14 cellular contexts compared by ENCODE assay signal in the genomic region with DNA sequence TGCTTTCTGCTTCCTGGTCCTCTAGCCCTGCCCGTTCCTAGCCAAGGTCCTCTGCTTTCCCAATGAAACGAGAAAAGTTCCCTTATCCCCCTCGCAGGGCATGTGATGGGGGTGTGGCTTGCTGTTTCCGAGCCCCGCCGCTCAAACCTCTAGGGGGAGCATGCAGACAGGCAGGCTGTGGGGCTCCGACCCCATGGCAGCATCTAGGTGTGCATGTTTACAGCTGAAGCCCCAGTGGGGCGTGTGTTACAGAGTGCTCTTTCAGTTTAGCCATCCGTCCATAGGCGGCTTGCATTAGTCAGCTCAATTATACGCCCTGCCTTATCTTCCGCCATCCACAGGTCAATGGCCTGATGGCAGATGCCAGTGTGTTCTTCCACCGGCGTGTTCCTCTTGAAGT. TPM values are rescaled to one million over a fixed set of nuclear protein-coding genes. Genes with fewer than 3 reads are reported as not detected.
DNase-seq lines count a peak whose midpoint lies in the region; ATAC-seq and TF ChIP-seq lines count a peak whose summit lies in the region.
"Had no signal": no experiment of that assay in that cellular context is flagged by ENCODE, and none has a peak within 500 bp of the region (broad histone marks: within the 10 kb centered on the region; RNA-seq: fewer than 3 reads in every experiment).

No MANE protein-coding gene starts in this region.

- no peaks in the 10 kb centered on the region for H3K9me3 Mint-ChIP-seq in WTC11
- no peaks in the 10 kb centered on the region for H3K9me3 Mint-ChIP-seq in activated T-helper 1 cell treated with anti-CD3 and anti-CD28 coated beads, Interleukin-12 subunit alpha, Interleukin-12 subunit beta, Interleukin-2, Interleukin-4 antibody, amounts not matched to agents 30 ng/mL and 10 ng/mL and 1 ng/mL, durations not matched to agents 14 hours and 24 hours and 36 hours

- intact Hi-C loops in activated T-helper 1 cell treated with anti-CD3 and anti-CD28 coated beads, Interleukin-12 subunit alpha, Interleukin-12 subunit beta, Interleukin-2, Interleukin-4 antibody, amounts not matched to agents 30 ng/mL and 10 ng/mL and 1 ng/mL, durations not matched to agents 14 hours and 24 hours and 36 hours (cut with micrococcal nuclease) = no loop called here

- peaks cover 7% of the 10 kb centered on the region for H3K27me3 Mint-ChIP-seq in WTC11 (ENCODE audit: low read depth)
- no peaks in the 10 kb centered on the region for H3K27me3 Mint-ChIP-seq in activated T-helper 1 cell treated with anti-CD3 and anti-CD28 coated beads, Interleukin-12 subunit alpha, Interleukin-12 subunit beta, Interleukin-2, Interleukin-4 antibody, amounts not matched to agents 30 ng/mL and 10 ng/mL and 1 ng/mL, durations not matched to agents 14 hours and 24 hours and 36 hours (ENCODE audit: insufficient read depth)

- H3K4me1 Mint-ChIP-seq in WTC11 = peaks cover 16% of the 10 kb centered on the region
- H3K4me1 Mint-ChIP-seq in activated T-helper 1 cell treated with anti-CD3 and anti-CD28 coated beads, Interleukin-12 subunit alpha, Interleukin-12 subunit beta, Interleukin-2, Interleukin-4 antibody, amounts not matched to agents 30 ng/mL and 10 ng/mL and 1 ng/mL, durations not matched to agents 14 hours and 24 hours and 36 hours (ENCODE audit: low read depth) = peaks cover 8% of the 10 kb centered on the region

- TF ChIP-seq CTCF in GM12873 (IDR thresholded peaks at IDR 0.05; ENCODE audit: insufficient read depth, low read depth, low read length, missing control alignments) = peak; percentile 6
- no peak; the same call in 1 of the 2 replicates for TF ChIP-seq CTCF in WTC11 (IDR thresholded peaks at IDR 0.05)

- no peak overlapping the region for H3K27ac Mint-ChIP-seq in WTC11
- no peak overlapping the region for H3K27ac Mint-ChIP-seq in activated T-helper 1 cell treated with anti-CD3 and anti-CD28 coated beads, Interleukin-12 subunit alpha, Interleukin-12 subunit beta, Interleukin-2, Interleukin-4 antibody, amounts not matched to agents 30 ng/mL and 10 ng/mL and 1 ng/mL, durations not matched to agents 14 hours and 24 hours and 36 hours

- H3K4me3 Mint-ChIP-seq in WTC11 = no peak overlapping the region
- H3K4me3 Mint-ChIP-seq in activated T-helper 1 cell treated with anti-CD3 and anti-CD28 coated beads, Interleukin-12 subunit alpha, Interleukin-12 subunit beta, Interleukin-2, Interleukin-4 antibody, amounts not matched to agents 30 ng/mL and 10 ng/mL and 1 ng/mL, durations not matched to agents 14 hours and 24 hours and 36 hours = no peak overlapping the region

- ATAC-seq in WTC11 (peak; percentile 96), left lobe of liver (peak; percentile 39), HG02642 (IDR thresholded peaks at IDR 0.05; ENCODE audit: poor library complexity, unreplicated experiment) (no peak), esophagus mucosa (no peak)

- CTCF ChIA-PET in WTC11 (lab: Charles Lee) = interaction anchor here (0.8 to 2.4 kb wide), 16 partner anchors 9 to 207 kb away, joined by 3 to 24 read pairs (median 4); partner anchors contain the start of genes CDK20, CTSL and SPATA31E1

- POLR2A ChIA-PET in WTC11 (lab: Charles Lee) = no interaction called here

- no peaks in the 10 kb centered on the region for H3K36me3 Mint-ChIP-seq in WTC11
- H3K36me3 Mint-ChIP-seq in activated T-helper 1 cell treated with anti-CD3 and anti-CD28 coated beads, Interleukin-12 subunit alpha, Interleukin-12 subunit beta, Interleukin-2, Interleukin-4 antibody, amounts not matched to agents 30 ng/mL and 10 ng/mL and 1 ng/mL, durations not matched to agents 14 hours and 24 hours and 36 hours (ENCODE audit: low read depth) = no peaks in the 10 kb centered on the region

- peak; percentile 9 for DNase-seq in NAMALWA (ENCODE audit: low spot score)
- DNase-seq in WTC11 (ENCODE audit: low spot score) = peak; percentile 86
- no peak for DNase-seq in left lobe of liver (ENCODE audit: low spot score)
- no peak for DNase-seq in anterior cingulate cortex (lab: John Stamatoyannopoulos, UW)
- no peak for DNase-seq in activated T-helper 1 cell treated with anti-CD3 and anti-CD28 coated beads, Interleukin-12 subunit alpha, Interleukin-12 subunit beta, Interleukin-2, Interleukin-4 antibody, amounts not matched to agents 30 ng/mL and 10 ng/mL and 1 ng/mL, durations not matched to agents 14 hours and 24 hours and 36 hours (ENCODE audit: low spot score)
- DNase-seq: activated CD4-positive, CD25-positive, alpha-beta regulatory T cell treated with anti-CD3 and anti-CD28 coated beads, Interleukin-2, amount 50 U/mL, for 72 hours; mammary epithelial cell; NCI-H345; nucleus accumbens; SIG-M5 had no signal

TF ChIP-seq in WTC11, 78 proteins besides CTCF, POLR2A, EP300 and RAD21 (continues in another document):
- TF ChIP-seq NFYB (CRISPR knock-in tag; conservative IDR thresholded peaks at IDR 0.05; ENCODE audit: low read depth) (no peak), TEAD1 (CRISPR knock-in tag; IDR thresholded peaks at IDR 0.05) (no peak), ZNF317 (CRISPR knock-in tag; IDR thresholded peaks at IDR 0.05; ENCODE audit: borderline replicate concordance, low read depth) (no peak), FOXJ3 (CRISPR knock-in tag; IDR thresholded peaks at IDR 0.05; ENCODE audit: borderline replicate concordance) (no peak), NFE2L1 (CRISPR knock-in tag; IDR thresholded peaks at IDR 0.05) (no peak), TCF7 (CRISPR knock-in tag; IDR thresholded peaks at IDR 0.05; ENCODE audit: low read depth) (no peak), ZNF416 (CRISPR knock-in tag; IDR thresholded peaks at IDR 0.05) (no peak), USF1 (CRISPR knock-in tag; IDR thresholded peaks at IDR 0.05) (peak; percentile 60; the same call in 1 of the 2 replicates), ATF1 (CRISPR knock-in tag; IDR thresholded peaks at IDR 0.05) (no peak), FOXP1 (CRISPR knock-in tag; IDR thresholded peaks at IDR 0.05; ENCODE audit: borderline replicate concordance) (no peak), ZNF121 (CRISPR knock-in tag; IDR thresholded peaks at IDR 0.05) (no peak), ZSCAN18 (CRISPR knock-in tag; IDR thresholded peaks at IDR 0.05) (no peak), SMAD4 (CRISPR knock-in tag; IDR thresholded peaks at IDR 0.05) (no peak), ZBTB21 (CRISPR knock-in tag; IDR thresholded peaks at IDR 0.05; ENCODE audit: borderline replicate concordance) (no peak), ZNF219 (CRISPR knock-in tag; IDR thresholded peaks at IDR 0.05; ENCODE audit: borderline replicate concordance) (no peak), NFATC4 (CRISPR knock-in tag; IDR thresholded peaks at IDR 0.05) (no peak), USF2 (CRISPR knock-in tag; IDR thresholded peaks at IDR 0.05) (peak; percentile 67), FOXK1 (CRISPR knock-in tag; IDR thresholded peaks at IDR 0.05) (peak; percentile 66; the same call in 1 of the 2 replicates)
- TF ChIP-seq, protein P1, sequence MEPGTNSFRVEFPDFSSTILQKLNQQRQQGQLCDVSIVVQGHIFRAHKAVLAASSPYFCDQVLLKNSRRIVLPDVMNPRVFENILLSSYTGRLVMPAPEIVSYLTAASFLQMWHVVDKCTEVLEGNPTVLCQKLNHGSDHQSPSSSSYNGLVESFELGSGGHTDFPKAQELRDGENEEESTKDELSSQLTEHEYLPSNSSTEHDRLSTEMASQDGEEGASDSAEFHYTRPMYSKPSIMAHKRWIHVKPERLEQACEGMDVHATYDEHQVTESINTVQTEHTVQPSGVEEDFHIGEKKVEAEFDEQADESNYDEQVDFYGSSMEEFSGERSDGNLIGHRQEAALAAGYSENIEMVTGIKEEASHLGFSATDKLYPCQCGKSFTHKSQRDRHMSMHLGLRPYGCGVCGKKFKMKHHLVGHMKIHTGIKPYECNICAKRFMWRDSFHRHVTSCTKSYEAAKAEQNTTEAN (CRISPR knock-in tag; IDR thresholded peaks at IDR 0.05) = no peak
- TF ChIP-seq, protein P2, sequence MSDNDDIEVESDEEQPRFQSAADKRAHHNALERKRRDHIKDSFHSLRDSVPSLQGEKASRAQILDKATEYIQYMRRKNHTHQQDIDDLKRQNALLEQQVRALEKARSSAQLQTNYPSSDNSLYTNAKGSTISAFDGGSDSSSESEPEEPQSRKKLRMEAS (CRISPR knock-in tag; IDR thresholded peaks at IDR 0.05) = peak; percentile 36; the same call in 1 of the 2 replicates

RNA-seq across cellular contexts. Expression of gene SPATA31E1, which starts 48.3 kb away (rescaled TPM):
- total RNA-seq in WTC11 (2021) (0.04 to 0.07 TPM (median 0.05 TPM) in 3 replicates), left lobe of liver (not detected), esophagus mucosa (not detected)
- not detected in 2 replicates for total RNA-seq in activated T-helper 1 cell treated with anti-CD3 and anti-CD28 coated beads, Interleukin-12 subunit alpha, Interleukin-12 subunit beta, Interleukin-2, Interleukin-4 antibody, amounts not matched to agents 30 ng/mL and 10 ng/mL and 1 ng/mL, durations not matched to agents 14 hours and 24 hours and 36 hours
- total RNA-seq: mammary epithelial cell, tibial nerve had no signal

Comparison
In these comparisons a context has a peak if more than half of its experiments do, and no peak if none do; other contexts are left out.
1. DNase-seq: peak in NAMALWA (single experiment) and WTC11 (single experiment); none in left lobe of liver (single experiment), anterior cingulate cortex (0 of 58) and activated T-helper 1 cell treated with anti-CD3 and anti-CD28 coated beads, Interleukin-12 subunit alpha, Interleukin-12 subunit beta, Interleukin-2, Interleukin-4 antibody, amounts not matched to agents 30 ng/mL and 10 ng/mL and 1 ng/mL, durations not matched to agents 14 hours and 24 hours and 36 hours (single experiment).
2. ATAC-seq: peak in WTC11 (single experiment) and left lobe of liver (single experiment); none in HG02642 (single experiment) and esophagus mucosa (single experiment).